ENCODE assay signal across 2 cellular contexts in the genomic region with DNA sequence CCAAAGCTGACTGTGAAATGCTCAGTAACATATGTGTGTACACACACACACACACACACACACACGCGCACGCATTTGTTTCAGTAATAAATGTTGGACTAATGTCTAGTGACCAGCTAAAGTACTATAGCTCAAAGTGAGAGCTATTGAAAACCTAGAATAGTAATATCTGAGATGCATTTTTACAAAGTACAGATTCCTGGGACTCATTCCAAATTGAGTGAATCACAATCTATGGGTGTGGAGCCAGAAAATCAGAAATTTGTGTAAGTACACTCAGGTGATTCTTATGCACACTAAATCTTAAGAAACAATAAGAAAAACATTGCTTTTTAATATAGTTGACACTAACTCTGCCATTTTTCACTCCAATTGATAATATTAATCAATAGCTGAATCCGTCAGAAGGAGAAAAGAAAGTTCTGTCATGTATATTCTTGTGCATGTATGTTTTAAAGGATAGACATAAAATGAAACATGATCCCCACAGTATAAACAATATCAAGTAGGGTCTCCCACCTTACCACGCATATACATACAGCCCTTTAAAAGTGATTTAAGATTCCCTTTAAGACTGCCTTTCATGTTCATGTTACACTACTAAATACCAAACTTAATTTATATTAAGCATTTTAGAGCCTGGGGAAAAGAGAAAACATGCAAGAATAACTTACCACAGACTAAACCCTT.
TF ChIP-seq lines count a peak whose summit lies in the region.

No MANE protein-coding gene starts in this region.

TF ChIP-seq in Ishikawa, 13 proteins besides CTCF, POLR2A, EP300 and RAD21 (continued from another document):
- no peak for TF ChIP-seq TEAD4 (IDR thresholded peaks at IDR 0.05)
TF ChIP-seq in Ishikawa: peak in this region for 1.

TF ChIP-seq in endothelial cell of umbilical vein, 7 proteins besides CTCF, POLR2A, EP300 and RAD21:
- TF ChIP-seq EZH2 (IDR thresholded peaks at IDR 0.05; ENCODE audit: borderline replicate concordance, low read depth, low read length, severe bottlenecking) (no peak), JUN (IDR thresholded peaks at IDR 0.05; ENCODE audit: borderline replicate concordance, insufficient read depth, insufficient read length, low read depth) (no peak), FOS (IDR thresholded peaks at IDR 0.05; ENCODE audit: borderline replicate concordance, insufficient read depth, low read length) (no peak), POLR2AphosphoS5 (IDR thresholded peaks at IDR 0.05; ENCODE audit: insufficient read depth, low read depth, low read length) (no peak), MYC (IDR thresholded peaks at IDR 0.05; ENCODE audit: low read depth, low read length) (no peak), MAX (IDR thresholded peaks at IDR 0.05; ENCODE audit: insufficient read depth, insufficient read length) (no peak), GATA2 (IDR thresholded peaks at IDR 0.05; ENCODE audit: insufficient read depth, insufficient read length, low read depth, low read length) (no peak)
